Comparison of ENCODE assay signal across 25 cellular contexts in genomic region chr21:45010096-45010495, GRCh38.
DNase-seq lines count a peak whose midpoint lies in the region; ATAC-seq and TF ChIP-seq lines count a peak whose summit lies in the region.
"Had no signal": no experiment of that assay in that cellular context is flagged by ENCODE, and none has a peak within 500 bp of the region (broad histone marks: within the 10 kb centered on the region; RNA-seq: fewer than 3 reads in every experiment).

No MANE protein-coding gene starts in this region.

- no peaks in the 10 kb centered on the region for H3K36me3 ChIP-seq in smooth muscle cell (ENCODE audit: low read depth)
- H3K36me3 ChIP-seq: pancreas, tibial nerve had no signal

- 58% methylated on average over 3 of the region's 3 CpGs for WGBS in smooth muscle cell (ENCODE audit: low lambda C conversion rate)
- WGBS in H9 (ENCODE audit: extremely low coverage, insufficient read length, low lambda C conversion rate), result no CpG with 5 or more reads among the region's 3 CpGs

- H3K27me3 ChIP-seq in smooth muscle cell (ENCODE audit: low read depth), result no peaks in the 10 kb centered on the region
- H3K27me3 ChIP-seq in H9 (ENCODE audit: insufficient read depth, low read length), result no peaks in the 10 kb centered on the region; the same call in 1 of the 2 replicates
- H3K27me3 ChIP-seq: pancreas, tibial nerve had no signal

- H3K4me1 Mint-ChIP-seq in H9 (peaks cover 32 to 38% of the 10 kb centered on the region in 2 experiments), T-cell (no peaks in the 10 kb centered on the region)
- H3K4me1 Mint-ChIP-seq in stimulated activated memory B cell treated with anti-CD40 and anti-IgM and Interleukin-4, amounts not matched to agents 10 μg/mL and 1 μg/mL and 100 μg/mL, for 72 hours, result peaks cover 20% of the 10 kb centered on the region

- H3K36me3 Mint-ChIP-seq in H9 (ENCODE audit: insufficient read depth in 1 of 3, low read depth in 3 of 3) (peaks cover 0 to 4% (median 0%) of the 10 kb centered on the region in 3 experiments; a peak in 2 of 7 replicates), T-cell (no peaks in the 10 kb centered on the region)
- peaks cover 5% of the 10 kb centered on the region for H3K36me3 Mint-ChIP-seq in stimulated activated memory B cell treated with anti-CD40 and anti-IgM and Interleukin-4, amounts not matched to agents 10 μg/mL and 1 μg/mL and 100 μg/mL, for 72 hours

- no peak for TF ChIP-seq CTCF in smooth muscle cell (IDR thresholded peaks at IDR 0.05; ENCODE audit: borderline replicate concordance, insufficient read depth, poor library complexity, severe bottlenecking)
- no peak for TF ChIP-seq CTCF in H9 (conservative IDR thresholded peaks at IDR 0.05)

- H2BK120ac ChIP-seq in H9 (ENCODE audit: low read depth, low read length, poor library complexity, severe bottlenecking), result no peak overlapping the region

- POLR2A ChIA-PET in T-cell (lab: Charles Lee), result no interaction called here

- H3K4me3 ChIP-seq in smooth muscle cell, result no peak overlapping the region
- H3K4me3 ChIP-seq: lung, pancreas, tibial nerve had no signal

- no peak overlapping the region for H2AK5ac ChIP-seq in H9 (ENCODE audit: insufficient read length, low read length)

- peaks cover 13% of the 10 kb centered on the region for H3F3A ChIP-seq in smooth muscle cell (ENCODE audit: low read depth)

- H3K4me2 ChIP-seq in smooth muscle cell, result peak overlapping the region; percentile 1
- H3K4me2 ChIP-seq in H9 (ENCODE audit: insufficient read depth, insufficient read length, low read length), result no peak overlapping the region

- no peak overlapping the region for H2BK12ac ChIP-seq in H9 (ENCODE audit: insufficient read length, low read depth, low read length)

- ATAC-seq in esophagus mucosa, result peak; percentile 46
- ATAC-seq in stimulated activated memory B cell treated with anti-CD40 and anti-IgM and Interleukin-4, amounts not matched to agents 10 μg/mL and 1 μg/mL and 100 μg/mL, for 72 hours, result no peak
- ATAC-seq in T-cell (replicated peaks in 1 of 4), result no peak
- ATAC-seq: pancreas had no signal

- H4K5ac ChIP-seq in H9 (ENCODE audit: insufficient read length, low read depth, low read length), result no peak overlapping the region

- H2AFZ ChIP-seq in smooth muscle cell (ENCODE audit: low read depth) (no peak overlapping the region), H9 (ENCODE audit: low read length) (no peak overlapping the region)

- H3K23me2 ChIP-seq in H9 (ENCODE audit: insufficient read length, low read depth, low read length, poor library complexity, severe bottlenecking), result no peaks in the 10 kb centered on the region

- H3K27ac Mint-ChIP-seq in H9 (no peak overlapping the region), T-cell (no peak overlapping the region)
- no peak overlapping the region for H3K27ac Mint-ChIP-seq in stimulated activated memory B cell treated with anti-CD40 and anti-IgM and Interleukin-4, amounts not matched to agents 10 μg/mL and 1 μg/mL and 100 μg/mL, for 72 hours
- H3K27ac Mint-ChIP-seq: naive B cell; stimulated activated naive CD8-positive, alpha-beta T cell treated with anti-CD3 and anti-CD28 coated beads, Interleukin-15, Interleukin-2, amounts not matched to agents 100 ng/mL and 50 ng/mL, for 24 hours had no signal

- no peak overlapping the region for H2BK20ac ChIP-seq in H9 (ENCODE audit: low read depth, low read length, poor library complexity, severe bottlenecking)

- no peaks in the 10 kb centered on the region for H4K20me1 ChIP-seq in smooth muscle cell (ENCODE audit: low read depth)
- no peaks in the 10 kb centered on the region for H4K20me1 ChIP-seq in H9 (ENCODE audit: control insufficient read depth, insufficient read depth, insufficient read length)

- peak overlapping the region; percentile 3 for H3K27ac ChIP-seq in smooth muscle cell (ENCODE audit: low read depth)
- H3K27ac ChIP-seq in H9 (ENCODE audit: insufficient read length, low read depth, low read length), result no peak overlapping the region
- H3K27ac ChIP-seq: pancreas, tibial nerve had no signal

- H3K27me3 Mint-ChIP-seq in H9 (ENCODE audit: low read depth) (peaks cover 39% of the 10 kb centered on the region), T-cell (peaks cover 18 to 46% of the 10 kb centered on the region in 2 donors)
- H3K27me3 Mint-ChIP-seq in stimulated activated memory B cell treated with anti-CD40 and anti-IgM and Interleukin-4, amounts not matched to agents 10 μg/mL and 1 μg/mL and 100 μg/mL, for 72 hours, result peaks cover 84% of the 10 kb centered on the region

- H3K9me3 Mint-ChIP-seq in H9, result peaks cover 2 to 3% of the 10 kb centered on the region in 2 experiments; a peak in 3 of 5 replicates
- peaks cover 13% of the 10 kb centered on the region for H3K9me3 Mint-ChIP-seq in stimulated activated memory B cell treated with anti-CD40 and anti-IgM and Interleukin-4, amounts not matched to agents 10 μg/mL and 1 μg/mL and 100 μg/mL, for 72 hours
- peaks cover 0 to 6% (median 4%) of the 10 kb centered on the region in 3 donors for H3K9me3 Mint-ChIP-seq in T-cell
- H3K9me3 Mint-ChIP-seq: central memory CD8-positive, alpha-beta T cell had no signal

- H3K4me3 Mint-ChIP-seq in H9 (no peak overlapping the region), T-cell (no peak overlapping the region)
- no peak overlapping the region for H3K4me3 Mint-ChIP-seq in stimulated activated memory B cell treated with anti-CD40 and anti-IgM and Interleukin-4, amounts not matched to agents 10 μg/mL and 1 μg/mL and 100 μg/mL, for 72 hours
- H3K4me3 Mint-ChIP-seq: central memory CD8-positive, alpha-beta T cell; naive B cell; stimulated activated naive CD8-positive, alpha-beta T cell treated with anti-CD3 and anti-CD28 coated beads, Interleukin-15, Interleukin-2, amounts not matched to agents 100 ng/mL and 50 ng/mL, for 24 hours had no signal

- H4K91ac ChIP-seq in H9 (ENCODE audit: insufficient read length, low read depth, low read length), result no peak overlapping the region

- no peak overlapping the region for H3K9ac ChIP-seq in smooth muscle cell (ENCODE audit: low read depth)
- H3K9ac ChIP-seq in H9 (ENCODE audit: extremely low read depth, insufficient read length, low read length), result no peak overlapping the region

- H2BK5ac ChIP-seq in H9 (ENCODE audit: insufficient read length, low read length), result no peak overlapping the region

- H4K8ac ChIP-seq in H9 (replicated peaks; ENCODE audit: insufficient read length, low read depth, low read length), result no peak overlapping the region

- H3K14ac ChIP-seq in H9 (ENCODE audit: insufficient read depth, low read length), result no peak overlapping the region

- H3K79me2 ChIP-seq in smooth muscle cell (ENCODE audit: low read depth) (no peaks in the 10 kb centered on the region), H9 (ENCODE audit: insufficient read depth, low read length) (no peaks in the 10 kb centered on the region)

- no peak overlapping the region for H2BK15ac ChIP-seq in H9 (ENCODE audit: low read depth, low read length)

- CTCF ChIA-PET in T-cell (lab: Charles Lee), result no interaction called here

- no peak overlapping the region for H3K56ac ChIP-seq in H9 (ENCODE audit: insufficient read length, low read depth, low read length)

- H3K4me1 ChIP-seq in smooth muscle cell (ENCODE audit: low read depth), result peaks cover 8% of the 10 kb centered on the region
- H3K4me1 ChIP-seq in H9 (ENCODE audit: insufficient read depth, low read length), result no peaks in the 10 kb centered on the region; the same call in 1 of the 2 replicates
- H3K4me1 ChIP-seq: pancreas had no signal

- H3T11ph ChIP-seq in H9 (ENCODE audit: low read length), result no peak overlapping the region

- H3K23ac ChIP-seq in H9 (ENCODE audit: insufficient read length, low read depth, low read length), result no peak overlapping the region

- H3K4ac ChIP-seq in H9 (ENCODE audit: low read depth, low read length), result no peak overlapping the region

- DNase-seq in HPDE6-E6E7 (ENCODE audit: extremely low spot score) (peak; percentile 42), RPMI7951 (ENCODE audit: low read depth) (peak; percentile 64), smooth muscle cell (lab: John Stamatoyannopoulos, UW; ENCODE audit: unreplicated experiment) (no peak), H9 (no peak), T-cell (no peak)
- DNase-seq: activated CD4-positive, alpha-beta T cell treated with anti-CD3 and anti-CD28 coated beads, Interleukin-2, amount 50 U/mL, for 1 hour; activated gamma-delta T cell treated with Interleukin-2 at 50 U/mL for 16 hours; AML-193; amygdala; COR-L47; effector CD8-positive, alpha-beta T cell; head of caudate nucleus; MM.1S; naive B cell; NCI-H187; NCI-H510A treated with DMSO at 0.1 percent for 48 hours; SHP77; T-helper 1 cell had no signal

- H3K18ac ChIP-seq in H9 (ENCODE audit: insufficient read length, low read depth, low read length), result no peak overlapping the region

- H3K9me3 ChIP-seq in smooth muscle cell (replicated peaks; ENCODE audit: low read depth) (no peaks in the 10 kb centered on the region), H9 (ENCODE audit: control insufficient read depth, low read depth, low read length) (no peaks in the 10 kb centered on the region)
- H3K9me3 ChIP-seq: pancreas had no signal

- H3K79me1 ChIP-seq in H9 (ENCODE audit: insufficient read depth, low read depth, low read length, poor library complexity, severe bottlenecking), result no peaks in the 10 kb centered on the region

Comparison
In these comparisons a context has a peak if more than half of its experiments do, and no peak if none do; other contexts are left out.
1. DNase-seq: peak in HPDE6-E6E7 (single experiment) and RPMI7951 (single experiment); none in smooth muscle cell (single experiment), H9 (single experiment) and T-cell (0 of 34).